11 cellular contexts compared by ENCODE assay signal in the genomic region with DNA sequence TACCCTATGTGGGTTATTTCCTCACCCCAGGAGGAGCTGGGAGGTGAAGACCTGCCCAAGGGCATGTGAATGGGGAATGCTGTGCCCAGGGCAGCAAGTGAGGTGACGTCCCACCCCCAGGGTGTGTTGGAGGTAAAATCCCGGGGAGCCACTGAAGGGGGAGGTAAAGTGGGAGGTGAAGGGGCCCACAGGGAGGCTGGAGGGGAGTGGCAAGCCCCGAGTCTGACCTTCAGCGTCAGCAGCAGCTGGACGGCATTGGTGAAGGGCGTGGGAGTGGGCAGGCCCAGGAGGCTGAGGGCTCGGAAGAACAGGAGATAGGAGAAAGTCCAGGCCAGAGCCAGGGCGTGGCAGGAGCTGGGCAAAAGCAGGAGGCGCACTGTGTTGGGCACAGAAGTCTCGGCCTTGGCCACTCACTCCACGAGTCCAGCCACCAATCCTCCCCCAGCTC. TPM values are rescaled to one million over a fixed set of nuclear protein-coding genes. Genes with fewer than 3 reads are reported as not detected.
A peak's percentile ranks its signal among the peaks of the same experiment; 100 is the strongest.
DNase-seq lines count a peak whose midpoint lies in the region; ATAC-seq and TF ChIP-seq lines count a peak whose summit lies in the region.
"Had no signal": no experiment of that assay in that cellular context is flagged by ENCODE, and none has a peak within 500 bp of the region (broad histone marks: within the 10 kb centered on the region; RNA-seq: fewer than 3 reads in every experiment).

No MANE protein-coding gene starts in this region.

- intact Hi-C loops in right lobe of liver (cut with DNase I) = no loop called here

- H3K9me3 ChIP-seq in T-helper 17 cell (ENCODE audit: control insufficient read depth, low read length, poor library complexity, severe bottlenecking) = no peaks in the 10 kb centered on the region
- H3K9me3 ChIP-seq in right lobe of liver = no peaks in the 10 kb centered on the region

- H3K36me3 Mint-ChIP-seq in T-helper 2 cell treated with Interferon-gamma antibody and Interleukin-4, amounts not matched to agents 5 μg/mL and 100 μg/mL, for 36 hours (ENCODE audit: low read depth) = peaks cover 23% of the 10 kb centered on the region
- H3K36me3 Mint-ChIP-seq in T-helper 17 cell (ENCODE audit: low read depth) = no peaks in the 10 kb centered on the region
- no peaks in the 10 kb centered on the region for H3K36me3 Mint-ChIP-seq in glutamatergic neuron (ENCODE audit: unreplicated experiment)
- H3K36me3 Mint-ChIP-seq in progenitor cell of endocrine pancreas (ENCODE audit: insufficient read depth) = peaks cover 6% of the 10 kb centered on the region

- TF ChIP-seq POLR2A in right lobe of liver (IDR thresholded peaks at IDR 0.05) = no peak

- no peaks in the 10 kb centered on the region for H3K36me3 ChIP-seq in right lobe of liver

- no peaks in the 10 kb centered on the region for H3K27me3 ChIP-seq in right lobe of liver

- H3K4me1 ChIP-seq in right lobe of liver = peaks cover 0 to 5% (median 2%) of the 10 kb centered on the region in 4 donors

- WGBS in right lobe of liver (ENCODE audit: insufficient coverage, low coverage, low lambda C conversion rate, missing lambda C conversion rate) = 78% methylated on average over 3 of the region's 11 CpGs

- peaks cover 25% of the 10 kb centered on the region for H3K4me1 Mint-ChIP-seq in T-helper 2 cell treated with Interferon-gamma antibody and Interleukin-4, amounts not matched to agents 5 μg/mL and 100 μg/mL, for 36 hours (ENCODE audit: low read depth)
- H3K4me1 Mint-ChIP-seq in T-helper 17 cell = peaks cover 22% of the 10 kb centered on the region
- peaks cover 7% of the 10 kb centered on the region for H3K4me1 Mint-ChIP-seq in glutamatergic neuron (ENCODE audit: low read depth, unreplicated experiment)
- peaks cover 10% of the 10 kb centered on the region for H3K4me1 Mint-ChIP-seq in progenitor cell of endocrine pancreas (ENCODE audit: low read depth)

- DNase-seq in T-helper 2 cell treated with Interferon-gamma antibody and Interleukin-4, amounts not matched to agents 5 μg/mL and 100 μg/mL, for 36 hours (ENCODE audit: low spot score) = no peak
- DNase-seq in T-helper 2 cell (no peak), T-helper 17 cell (no peak), glutamatergic neuron (no peak), progenitor cell of endocrine pancreas (ENCODE audit: low spot score, unreplicated experiment) (no peak), right lobe of liver (no peak), AML-193 (lab: John Stamatoyannopoulos, UW) (no peak)
- DNase-seq: NCI-H1436 treated with DMSO at 0.1 percent for 48 hours; NK-92 treated with Interleukin-12 subunit alpha and Interleukin-12 subunit beta, amount 100 ng/mL, for 24 hours; stimulated activated CD4-positive, alpha-beta T cell treated with anti-CD3 and anti-CD28 coated beads, Interleukin-15, amount 100 ng/mL, for 24 hours had no signal

- H3K27me3 Mint-ChIP-seq in T-helper 2 cell treated with Interferon-gamma antibody and Interleukin-4, amounts not matched to agents 5 μg/mL and 100 μg/mL, for 36 hours (ENCODE audit: low read depth) = no peaks in the 10 kb centered on the region
- H3K27me3 Mint-ChIP-seq in T-helper 17 cell = no peaks in the 10 kb centered on the region
- H3K27me3 Mint-ChIP-seq in glutamatergic neuron (ENCODE audit: unreplicated experiment) = peaks cover 18% of the 10 kb centered on the region
- H3K27me3 Mint-ChIP-seq in progenitor cell of endocrine pancreas = no peaks in the 10 kb centered on the region

- no peak overlapping the region for H3K4me3 ChIP-seq in right lobe of liver

- peak overlapping the region; percentile 99 for H3K27ac Mint-ChIP-seq in T-helper 2 cell treated with Interferon-gamma antibody and Interleukin-4, amounts not matched to agents 5 μg/mL and 100 μg/mL, for 36 hours
- H3K27ac Mint-ChIP-seq in T-helper 17 cell (peak overlapping the region; percentile 69), glutamatergic neuron (ENCODE audit: unreplicated experiment) (no peak overlapping the region), progenitor cell of endocrine pancreas (no peak overlapping the region)

- no peak overlapping the region for H3K27ac ChIP-seq in right lobe of liver

- no peaks in the 10 kb centered on the region for H3K9me3 Mint-ChIP-seq in T-helper 2 cell treated with Interferon-gamma antibody and Interleukin-4, amounts not matched to agents 5 μg/mL and 100 μg/mL, for 36 hours
- H3K9me3 Mint-ChIP-seq in glutamatergic neuron (ENCODE audit: unreplicated experiment) (peaks cover 4% of the 10 kb centered on the region), progenitor cell of endocrine pancreas (ENCODE audit: low read depth) (no peaks in the 10 kb centered on the region)

- no peak for TF ChIP-seq CTCF in glutamatergic neuron (IDR thresholded peaks at IDR 0.05; ENCODE audit: partially characterized antibody, unreplicated experiment)
- no peak for TF ChIP-seq CTCF in progenitor cell of endocrine pancreas (IDR thresholded peaks at IDR 0.05; ENCODE audit: unreplicated experiment)
- no peak for TF ChIP-seq CTCF in right lobe of liver (IDR thresholded peaks at IDR 0.05)

- ATAC-seq in T-helper 17 cell (no peak), right lobe of liver (no peak), HG03342 (IDR thresholded peaks at IDR 0.05; ENCODE audit: unreplicated experiment) (no peak)

- H3K4me3 Mint-ChIP-seq in T-helper 2 cell treated with Interferon-gamma antibody and Interleukin-4, amounts not matched to agents 5 μg/mL and 100 μg/mL, for 36 hours = peak overlapping the region; percentile 92
- H3K4me3 Mint-ChIP-seq in T-helper 17 cell = peak overlapping the region; percentile 99
- peak overlapping the region; percentile 78 for H3K4me3 Mint-ChIP-seq in glutamatergic neuron (ENCODE audit: unreplicated experiment)
- H3K4me3 Mint-ChIP-seq in progenitor cell of endocrine pancreas (ENCODE audit: low read depth) = peak overlapping the region; percentile 86

RNA-seq across cellular contexts. Expression of gene MBOAT7, which starts 2.4 kb away (rescaled TPM):
- total RNA-seq in T-helper 17 cell (10 to 100 TPM; 18.4 to 24.5 TPM), glutamatergic neuron (ENCODE audit: unreplicated experiment) (62.0 TPM), progenitor cell of endocrine pancreas (91.5 and 99.1 TPM in 2 replicates), right lobe of liver (10 to 100 TPM; 26.6 to 57.7 (median 32.9) TPM)

RNA-seq across cellular contexts. Expression of gene TSEN34, which starts 4.2 kb away (rescaled TPM):
- total RNA-seq in T-helper 17 cell (1 to 10 TPM; 8.1 to 8.9 TPM), glutamatergic neuron (ENCODE audit: unreplicated experiment) (44.8 TPM), progenitor cell of endocrine pancreas (38.6 and 39.7 TPM in 2 replicates), right lobe of liver (10 to 100 TPM; 11.8 to 31.9 (median 17.9) TPM)

RNA-seq across cellular contexts. Expression of gene RPS9, which starts 13.7 kb away (rescaled TPM):
- 1,000 to 10,000 TPM; 1,676 to 1,883 TPM for total RNA-seq in T-helper 17 cell
- total RNA-seq in glutamatergic neuron (ENCODE audit: unreplicated experiment) = 557 TPM
- 1,160 and 1,179 TPM in 2 replicates for total RNA-seq in progenitor cell of endocrine pancreas
- total RNA-seq in right lobe of liver = 100 to 1,000 TPM; 399 to 706 (median 486) TPM

RNA-seq across cellular contexts. Expression of gene TMC4, which starts 14.0 kb away (rescaled TPM):
- total RNA-seq in T-helper 17 cell = 1 to 10 TPM; 1.3 to 3.1 TPM
- total RNA-seq in glutamatergic neuron (ENCODE audit: unreplicated experiment) = not detected
- total RNA-seq in progenitor cell of endocrine pancreas = 119 and 125 TPM in 2 replicates
- 1 to 10 TPM in 3 of 6 experiments, under 1 TPM in 3; 0.18 to 2.4 (median 1.1) TPM for total RNA-seq in right lobe of liver

RNA-seq across cellular contexts. Expression of gene LENG1, which starts 27.4 kb away (rescaled TPM):
- total RNA-seq in T-helper 17 cell (1 to 10 TPM; 8.0 to 9.0 TPM), glutamatergic neuron (ENCODE audit: unreplicated experiment) (3.7 TPM), progenitor cell of endocrine pancreas (6.8 and 7.2 TPM in 2 replicates), right lobe of liver (1 to 10 TPM; 1.2 to 3.5 (median 3.2) TPM)

Comparison
In these comparisons a context has a peak if more than half of its experiments do, and no peak if none do; other contexts are left out.
1. H3K27ac Mint-ChIP-seq: peak in T-helper 2 cell treated with Interferon-gamma antibody and Interleukin-4, amounts not matched to agents 5 μg/mL and 100 μg/mL, for 36 hours (single experiment) and T-helper 17 cell (single experiment); none in glutamatergic neuron (single experiment) and progenitor cell of endocrine pancreas (single experiment).
2. Peak in every context shown above with its lines, with median percentiles within 50 percentile points of each other: H3K4me3 Mint-ChIP-seq.